In genomic region chr4:186724048-186724860, GRCh38 we compare ENCODE assay signal across 8 cellular contexts. TPM values are rescaled to one million over a fixed set of nuclear protein-coding genes. Genes with fewer than 3 reads are reported as not detected.
DNase-seq lines count a peak whose midpoint lies in the region; ATAC-seq and TF ChIP-seq lines count a peak whose summit lies in the region.

No MANE protein-coding gene starts in this region.

- DNase-seq in Right ventricle myocardium inferior (ENCODE audit: missing footprints), result peak; percentile 62
- no peak for DNase-seq in cardiac septum (ENCODE audit: low spot score)
- peak; percentile 76 for DNase-seq in hepatocyte (ENCODE audit: low spot score)
- no peak for DNase-seq in retinal pigment epithelial cell (ENCODE audit: low read depth)
- DNase-seq in middle frontal gyrus (ENCODE audit: extremely low spot score, low spot score), result no peak
- DNase-seq in H4 (ENCODE audit: low spot score), result no peak
- DNase-seq in NOMO-1 treated with dmso at 0.1 percent for 144 hours (lab: John Stamatoyannopoulos, UW; ENCODE audit: unreplicated experiment), result no peak

- peaks cover 8% of the 10 kb centered on the region for H3K4me1 ChIP-seq in hepatocyte (ENCODE audit: insufficient read depth)

- ATAC-seq in Right ventricle myocardium inferior, result peak; percentile 73

- peaks cover 24% of the 10 kb centered on the region for H4K20me1 ChIP-seq in hepatocyte (ENCODE audit: insufficient read depth, poor library complexity, severe bottlenecking)

- H3K4me3 ChIP-seq in hepatocyte, result peak overlapping the region; percentile 90
- H3K4me3 ChIP-seq in retinal pigment epithelial cell (ENCODE audit: low read length), result peak overlapping the region; percentile 99

- H3K27ac ChIP-seq in angular gyrus (ENCODE audit: low read depth, low read length) (peak overlapping the region; percentile 19), hepatocyte (peak overlapping the region; percentile 98)

- H2AFZ ChIP-seq in hepatocyte, result peak overlapping the region; percentile 47

- H3K4me2 ChIP-seq in hepatocyte, result peak overlapping the region; percentile 84

- H3K79me2 ChIP-seq in hepatocyte, result peaks cover 65% of the 10 kb centered on the region

- no peak for TF ChIP-seq CTCF in hepatocyte (IDR thresholded peaks at IDR 0.05; ENCODE audit: poor library complexity)
- TF ChIP-seq CTCF in retinal pigment epithelial cell (conservative IDR thresholded peaks at IDR 0.05; ENCODE audit: low read depth, low read length), result no peak

- no peaks in the 10 kb centered on the region for H3K27me3 ChIP-seq in hepatocyte

- no peaks in the 10 kb centered on the region for H3K36me3 ChIP-seq in hepatocyte (replicated peaks; ENCODE audit: insufficient read depth, low read depth)

- intact Hi-C loops in Right ventricle myocardium inferior (cut with DNase I), result no loop called here
- intact Hi-C loops in cardiac septum (cut with DNase I), result loop anchor here (2.0 kb wide), 1 partner anchor 53 kb away; no protein-coding TSS in a partner anchor

- H3K9me2 ChIP-seq in hepatocyte (replicated peaks; ENCODE audit: insufficient read depth), result no peaks in the 10 kb centered on the region

- 2% methylated on average over 58 of the region's 64 CpGs for WGBS in hepatocyte (ENCODE audit: low lambda C conversion rate, missing lambda C conversion rate)

- H3K9me3 ChIP-seq in hepatocyte (ENCODE audit: low read depth), result peaks cover 5% of the 10 kb centered on the region

RNA-seq across cellular contexts. Expression of gene FAT1, which starts 0.6 kb away (rescaled TPM):
- total RNA-seq in Right ventricle myocardium inferior (55.2 TPM), cardiac septum (90.7 TPM), hepatocyte (156 and 168 TPM in 2 replicates)
- polyA plus RNA-seq in hepatocyte, result 33.9 and 35.3 TPM in 2 replicates
- 71.1 and 71.6 TPM in 2 replicates for total RNA-seq in H4 (2014; rRNA removed; shearing (Covaris generic))

Comparison
In these comparisons a context has a peak if more than half of its experiments do, and no peak if none do; other contexts are left out.
1. DNase-seq: peak in Right ventricle myocardium inferior (single experiment) and hepatocyte (single experiment); none in cardiac septum (single experiment), retinal pigment epithelial cell (single experiment), middle frontal gyrus (single experiment), H4 (single experiment) and NOMO-1 treated with dmso at 0.1 percent for 144 hours (single experiment).